ENCODE assay signal across 9 cellular contexts in genomic region chr10:50431791-50432190, GRCh38.
A peak's percentile ranks its signal among the peaks of the same experiment; 100 is the strongest.
DNase-seq lines count a peak whose midpoint lies in the region; ATAC-seq and TF ChIP-seq lines count a peak whose summit lies in the region.
"Had no signal": no experiment of that assay in that cellular context is flagged by ENCODE, and none has a peak within 500 bp of the region (broad histone marks: within the 10 kb centered on the region; RNA-seq: fewer than 3 reads in every experiment).

No MANE protein-coding gene starts in this region.

- no peaks in the 10 kb centered on the region for H3K9me3 Mint-ChIP-seq in chondrocyte (ENCODE audit: low read depth)

- peak overlapping the region; percentile 10 for H3K27ac Mint-ChIP-seq in chondrocyte (ENCODE audit: unreplicated experiment)

- ATAC-seq in GM19452 (IDR thresholded peaks at IDR 0.05; ENCODE audit: unreplicated experiment) (peak; percentile 83), HG03432 (IDR thresholded peaks at IDR 0.05; ENCODE audit: unreplicated experiment) (peak; percentile 90)

- peak; percentile 60 for DNase-seq in EH (ENCODE audit: low read depth)
- no peak for DNase-seq in chondrocyte (ENCODE audit: low spot score)
- DNase-seq in H7 = no peak
- no peak for DNase-seq in SKM-1 treated with dmso at 0.1 percent for 144 hours (lab: John Stamatoyannopoulos, UW; ENCODE audit: unreplicated experiment)
- no peak for DNase-seq in DMS114 treated with DMSO at 0.1 percent for 48 hours (lab: John Stamatoyannopoulos, UW; ENCODE audit: unreplicated experiment)

- no peaks in the 10 kb centered on the region for H3K36me3 Mint-ChIP-seq in chondrocyte (ENCODE audit: low read depth)

- no peaks in the 10 kb centered on the region for H3K36me3 ChIP-seq in H7 (replicated peaks; ENCODE audit: control insufficient read depth, insufficient read depth, low read length)

- no peak for TF ChIP-seq CTCF in chondrocyte (IDR thresholded peaks at IDR 0.05)

- no peaks in the 10 kb centered on the region for H3K27me3 Mint-ChIP-seq in chondrocyte (ENCODE audit: low read depth)

- peaks cover 13% of the 10 kb centered on the region for H3K4me1 Mint-ChIP-seq in chondrocyte (ENCODE audit: low read depth)

- peak overlapping the region; percentile 78 for H3K27ac ChIP-seq in temporal lobe (ENCODE audit: low read depth, low read length)
- H3K27ac ChIP-seq: epithelial cell of prostate had no signal

- no peak overlapping the region for H3K4me3 ChIP-seq in H7 (ENCODE audit: insufficient read depth, low read depth, low read length)

- H3K4me3 Mint-ChIP-seq in chondrocyte (ENCODE audit: unreplicated experiment) = no peak overlapping the region

- H3K27me3 ChIP-seq in H7 (ENCODE audit: control insufficient read depth, insufficient read depth, low read length) = no peaks in the 10 kb centered on the region
